ENCODE assay signal across 27 cellular contexts in genomic region chr1:87863317-87863716, GRCh38.
"Had no signal": no experiment of that assay in that cellular context is flagged by ENCODE, and none has a peak within 500 bp of the region (broad histone marks: within the 10 kb centered on the region; RNA-seq: fewer than 3 reads in every experiment).

No MANE protein-coding gene starts in this region.

- H3K36me3 ChIP-seq: breast epithelium had no signal

- H3K27ac Mint-ChIP-seq: activated CD4-positive, alpha-beta memory T cell treated with anti-CD3 and anti-CD28 coated beads, Interleukin-2, amount 10 ng/mL, durations not matched to agents 7 days and 5 days; activated CD4-positive, alpha-beta T cell treated with anti-CD3 and anti-CD28 coated beads, Interleukin-2, amount 10 ng/mL, durations not matched to agents 24 days and 14 days; activated naive CD4-positive, alpha-beta T cell treated with anti-CD3 and anti-CD28 coated beads, Interleukin-2, amount 10 ng/mL, durations not matched to agents 7 days and 5 days; activated naive CD8-positive, alpha-beta T cell treated with anti-CD3 and anti-CD28 coated beads for 36 hours; activated T-cell treated with anti-CD3 and anti-CD28 coated beads, Interleukin-2, amount 50 U/mL, for 72 hours; activated T-helper 2 cell treated with anti-CD3 and anti-CD28 coated beads, Interferon-gamma antibody, Interleukin-2, Interleukin-4, amounts not matched to agents 10 μg/mL and 5 μg/mL and 100 μg/mL, durations not matched to agents 14 hours and 24 hours and 36 hours had no signal

- H3K9me3 Mint-ChIP-seq: activated CD4-positive, alpha-beta memory T cell treated with anti-CD3 and anti-CD28 coated beads, Interleukin-2, amount 10 ng/mL, durations not matched to agents 7 days and 5 days; activated T-helper 2 cell treated with anti-CD3 and anti-CD28 coated beads, Interferon-gamma antibody, Interleukin-2, Interleukin-4, amounts not matched to agents 10 μg/mL and 5 μg/mL and 100 μg/mL, durations not matched to agents 14 hours and 24 hours and 36 hours had no signal

- ATAC-seq: activated T-cell treated with anti-CD3 and anti-CD28 coated beads, Interleukin-2, amount 50 U/mL, for 72 hours; PC-3; T-helper 17 cell had no signal

- H3K27ac ChIP-seq: breast epithelium had no signal

- DNase-seq: activated B cell treated with CpG ODN at 0.5 μM for 24 hours; activated CD4-positive, alpha-beta memory T cell treated with anti-CD3 and anti-CD28 coated beads, Interleukin-2, amount 10 ng/mL, durations not matched to agents 7 days and 5 days; activated CD4-positive, alpha-beta T cell treated with anti-CD3 and anti-CD28 coated beads for 1 hour; activated CD4-positive, alpha-beta T cell treated with anti-CD3 and anti-CD28 coated beads, Interleukin-2, amount 10 ng/mL, durations not matched to agents 24 days and 14 days; activated CD8-positive, alpha-beta memory T cell treated with anti-CD3 and anti-CD28 coated beads, Interleukin-2, amount 50 U/mL, for 4 hours; activated gamma-delta T cell treated with Interleukin-2 at 50 U/mL for 16 hours; activated naive CD4-positive, alpha-beta T cell treated with anti-CD3 and anti-CD28 coated beads, Interleukin-2, amount 10 ng/mL, durations not matched to agents 7 days and 5 days; activated naive CD8-positive, alpha-beta T cell treated with anti-CD3 and anti-CD28 coated beads for 36 hours; activated T-cell treated with anti-CD3 and anti-CD28 coated beads, Interleukin-2, amount 50 U/mL, for 72 hours; anterior cingulate cortex; caudate nucleus; Karpas-422; MM.1S; NCI-H1105; NCI-H1436; NCI-H1694 treated with DMSO at 0.1 percent for 48 hours; NCI-H2029 treated with DMSO at 0.1 percent for 48 hours; NCI-H345; NCI-H510A; NCI-H526 treated with DMSO at 0.1 percent for 48 hours; PC-3; SIG-M5; T-helper 17 cell; T-helper 9 cell had no signal

- FAIRE-seq: RCC 7860 had no signal

- H3K27me3 Mint-ChIP-seq: activated B cell treated with CpG ODN at 0.5 μM for 24 hours; activated CD4-positive, alpha-beta memory T cell treated with anti-CD3 and anti-CD28 coated beads, Interleukin-2, amount 10 ng/mL, durations not matched to agents 7 days and 5 days; activated naive CD4-positive, alpha-beta T cell treated with anti-CD3 and anti-CD28 coated beads, Interleukin-2, amount 10 ng/mL, durations not matched to agents 7 days and 5 days; activated naive CD8-positive, alpha-beta T cell treated with anti-CD3 and anti-CD28 coated beads for 36 hours; T-helper 17 cell had no signal

- H3K27me3 ChIP-seq: breast epithelium had no signal

- H3K36me3 Mint-ChIP-seq: activated naive CD4-positive, alpha-beta T cell treated with anti-CD3 and anti-CD28 coated beads, Interleukin-2, amount 10 ng/mL, durations not matched to agents 7 days and 5 days; activated naive CD8-positive, alpha-beta T cell treated with anti-CD3 and anti-CD28 coated beads for 36 hours had no signal

- H3K4me3 Mint-ChIP-seq: activated B cell treated with CpG ODN at 0.5 μM for 24 hours; activated CD4-positive, alpha-beta memory T cell treated with anti-CD3 and anti-CD28 coated beads, Interleukin-2, amount 10 ng/mL, durations not matched to agents 7 days and 5 days; activated CD4-positive, alpha-beta T cell treated with anti-CD3 and anti-CD28 coated beads, Interleukin-2, amount 10 ng/mL, durations not matched to agents 24 days and 14 days; activated naive CD4-positive, alpha-beta T cell treated with anti-CD3 and anti-CD28 coated beads, Interleukin-2, amount 10 ng/mL, durations not matched to agents 7 days and 5 days; activated naive CD8-positive, alpha-beta T cell treated with anti-CD3 and anti-CD28 coated beads for 36 hours; activated T-cell treated with anti-CD3 and anti-CD28 coated beads, Interleukin-2, amount 50 U/mL, for 72 hours; T-helper 17 cell had no signal

- H3K4me3 ChIP-seq: breast epithelium had no signal

- H3K4me1 ChIP-seq: breast epithelium had no signal
